Comparison of ENCODE assay signal across 8 cellular contexts in genomic region chr2:209423562-209424541, GRCh38. TPM values are rescaled to one million over a fixed set of nuclear protein-coding genes. Genes with fewer than 3 reads are reported as not detected.
DNase-seq lines count a peak whose midpoint lies in the region; ATAC-seq lines count a peak whose summit lies in the region.

MAP2 (plus strand) TSS chr2:209424047; CDS start chr2:209653171, 229,124 bp downstream.

- H3K23ac ChIP-seq in mesenchymal stem cell (ENCODE audit: low read length in 2 of 2), result no peak within 1 kb of the TSS

- H2BK5ac ChIP-seq in mesenchymal stem cell (ENCODE audit: low read depth, low read length, poor library complexity, severe bottlenecking), result no peak within 1 kb of the TSS

- H3K18ac ChIP-seq in mesenchymal stem cell (ENCODE audit: low read depth in 1 of 2, low read length in 2 of 2), result peak within 1 kb of the TSS in 1 of 2 experiments; percentile 0

- H3K27ac Mint-ChIP-seq in effector memory CD8-positive, alpha-beta T cell, result peak within 1 kb of the TSS in 1 of 2 donors; percentile 63

- H3K79me1 ChIP-seq in mesenchymal stem cell (replicated peaks; ENCODE audit: low read length, poor library complexity, severe bottlenecking), result no peaks in the 10 kb centered on the region

- no peak within 1 kb of the TSS for H2BK120ac ChIP-seq in mesenchymal stem cell (ENCODE audit: low read depth, low read length)

- H2BK12ac ChIP-seq in mesenchymal stem cell (ENCODE audit: low read length in 2 of 2), result no peak within 1 kb of the TSS

- DNase-seq in CD1c-positive myeloid dendritic cell (ENCODE audit: extremely low spot score), result peak; percentile 87
- peak; percentile 94 for DNase-seq in NCI-H748 (lab: John Stamatoyannopoulos, UW; ENCODE audit: unreplicated experiment)
- peak; percentile 11 to 41 (median 18) for DNase-seq in activated CD8-positive, alpha-beta memory T cell treated with anti-CD3 and anti-CD28 coated beads for 48 hours (ENCODE audit: low read depth in 2 of 3, low spot score in 2 of 3)
- DNase-seq in effector memory CD8-positive, alpha-beta T cell, result peak in 2 of 3 experiments; percentile 15 to 28
- peak; percentile 68 for DNase-seq in mesenchymal stem cell
- DNase-seq in stimulated activated CD8-positive, alpha-beta memory T cell treated with anti-CD3 and anti-CD28 coated beads, Interleukin-12 subunit alpha, Interleukin-12 subunit beta, amount 100 ng/mL, for 1 hour (ENCODE audit: low read depth), result peak; percentile 5

- H3K4ac ChIP-seq in mesenchymal stem cell (ENCODE audit: low read depth in 1 of 2, low read length in 2 of 2), result no peak within 1 kb of the TSS

- H3K9ac ChIP-seq in mesenchymal stem cell (ENCODE audit: low read length), result peak within 1 kb of the TSS; percentile 67

- H3K9me3 Mint-ChIP-seq in effector memory CD8-positive, alpha-beta T cell, result peaks cover 1 to 8% of the 10 kb centered on the region in 2 donors

- H3K4me1 ChIP-seq in mesenchymal stem cell (ENCODE audit: control insufficient read depth, insufficient read depth, low read depth, low read length), result peaks cover 7% of the 10 kb centered on the region

- H3K4me2 ChIP-seq in mesenchymal stem cell (ENCODE audit: low read length, poor library complexity, severe bottlenecking), result peak within 1 kb of the TSS; percentile 94

- peaks cover 0 to 7% of the 10 kb centered on the region in 2 donors for H3K4me1 Mint-ChIP-seq in effector memory CD8-positive, alpha-beta T cell (ENCODE audit: low read depth in 2 of 2)

- H3K27ac ChIP-seq in mesenchymal stem cell (ENCODE audit: low read length, poor library complexity, severe bottlenecking), result no peak within 1 kb of the TSS

- ATAC-seq in GM19463 (IDR thresholded peaks at IDR 0.05; ENCODE audit: unreplicated experiment), result peak; percentile 97
- peak; percentile 98 for ATAC-seq in HG03571 (IDR thresholded peaks at IDR 0.05; ENCODE audit: unreplicated experiment)
- ATAC-seq in effector memory CD8-positive, alpha-beta T cell (replicated peaks), result peak; percentile 88

- H4K91ac ChIP-seq in mesenchymal stem cell (ENCODE audit: low read length), result no peak within 1 kb of the TSS

- peak within 1 kb of the TSS; percentile 65 to 85 for H3K4me3 ChIP-seq in mesenchymal stem cell (ENCODE audit: insufficient read depth in 1 of 2, low read depth in 1 of 2, low read length in 2 of 2)

- H3K27me3 Mint-ChIP-seq in effector memory CD8-positive, alpha-beta T cell, result peaks cover 19 to 34% of the 10 kb centered on the region in 2 donors

- H4K8ac ChIP-seq in mesenchymal stem cell (ENCODE audit: low read length), result peak within 1 kb of the TSS; percentile 30

- H3K14ac ChIP-seq in mesenchymal stem cell (ENCODE audit: low read length in 2 of 2), result peak within 1 kb of the TSS in 1 of 2 experiments; percentile 82

- WGBS in mesenchymal stem cell, result 6% methylated on average over 45 of the region's 80 CpGs

- peaks cover 0 to 7% of the 10 kb centered on the region in 2 experiments for H3K27me3 ChIP-seq in mesenchymal stem cell (ENCODE audit: control insufficient read depth in 1 of 2, insufficient read depth in 1 of 2, low read length in 2 of 2)

- no peak within 1 kb of the TSS for H2AK5ac ChIP-seq in mesenchymal stem cell (ENCODE audit: low read length, severe bottlenecking)

- no peaks in the 10 kb centered on the region for H3K36me3 Mint-ChIP-seq in effector memory CD8-positive, alpha-beta T cell (ENCODE audit: insufficient read depth)

- no peaks in the 10 kb centered on the region for H3K36me3 ChIP-seq in mesenchymal stem cell (ENCODE audit: control insufficient read depth in 1 of 2, insufficient read depth in 2 of 2, low read depth in 1 of 2, low read length in 2 of 2)

- peak within 1 kb of the TSS; percentile 56 to 72 for H3K4me3 Mint-ChIP-seq in effector memory CD8-positive, alpha-beta T cell

- H2AFZ ChIP-seq in mesenchymal stem cell (ENCODE audit: low read depth, low read length), result peak within 1 kb of the TSS; percentile 85

- H3K9me3 ChIP-seq in mesenchymal stem cell (ENCODE audit: control insufficient read depth, low read length), result no peaks in the 10 kb centered on the region

- H2BK15ac ChIP-seq in mesenchymal stem cell (ENCODE audit: low read depth, poor library complexity, severe bottlenecking), result no peak within 1 kb of the TSS

RNA-seq across cellular contexts. Expression of gene MAP2, which starts in this region (rescaled TPM):
- 0.54 TPM for polyA plus RNA-seq in mesenchymal stem cell (2013, experiment 1 of 2)
- polyA plus RNA-seq in mesenchymal stem cell (2013, experiment 2 of 2), result 0.66 TPM

Comparison
In these comparisons a context has a peak if more than half of its experiments do, and no peak if none do; other contexts are left out.
1. DNase-seq: peak in every context shown above with its lines; median percentile 94 in NCI-H748; 87 in CD1c-positive myeloid dendritic cell; 68 in mesenchymal stem cell; 22 in effector memory CD8-positive, alpha-beta T cell; 18 in activated CD8-positive, alpha-beta memory T cell treated with anti-CD3 and anti-CD28 coated beads for 48 hours; 5 in stimulated activated CD8-positive, alpha-beta memory T cell treated with anti-CD3 and anti-CD28 coated beads, Interleukin-12 subunit alpha, Interleukin-12 subunit beta, amount 100 ng/mL, for 1 hour.